In genomic region chr17:41772218-41772585, GRCh38 we compare ENCODE assay signal across 10 cellular contexts. TPM values are rescaled to one million over a fixed set of nuclear protein-coding genes. Genes with fewer than 3 reads are reported as not detected.
DNase-seq lines count a peak whose midpoint lies in the region; ATAC-seq and TF ChIP-seq lines count a peak whose summit lies in the region.
"Had no signal": no experiment of that assay in that cellular context is flagged by ENCODE, and none has a peak within 500 bp of the region (broad histone marks: within the 10 kb centered on the region; RNA-seq: fewer than 3 reads in every experiment).

No MANE protein-coding gene starts in this region.

- H3K4me3 Mint-ChIP-seq in glutamatergic neuron (ENCODE audit: unreplicated experiment): no peak overlapping the region
- no peak overlapping the region for H3K4me3 Mint-ChIP-seq in progenitor cell of endocrine pancreas (ENCODE audit: low read depth)
- H3K4me3 Mint-ChIP-seq in HFFc6: no peak overlapping the region
- H3K4me3 Mint-ChIP-seq: stimulated activated naive CD8-positive, alpha-beta T cell treated with anti-CD3 and anti-CD28 coated beads, Interleukin-15, Interleukin-2, amounts not matched to agents 100 ng/mL and 50 ng/mL, for 24 hours had no signal

- peaks cover 23% of the 10 kb centered on the region for H3K9me3 Mint-ChIP-seq in glutamatergic neuron (ENCODE audit: unreplicated experiment)
- no peaks in the 10 kb centered on the region for H3K9me3 Mint-ChIP-seq in progenitor cell of endocrine pancreas (ENCODE audit: low read depth)
- no peaks in the 10 kb centered on the region for H3K9me3 Mint-ChIP-seq in HFFc6
- H3K9me3 Mint-ChIP-seq: stimulated activated naive CD8-positive, alpha-beta T cell treated with anti-CD3 and anti-CD28 coated beads, Interleukin-15, Interleukin-2, amounts not matched to agents 100 ng/mL and 50 ng/mL, for 24 hours had no signal

- TF ChIP-seq CTCF in glutamatergic neuron (IDR thresholded peaks at IDR 0.05; ENCODE audit: partially characterized antibody, unreplicated experiment): no peak
- TF ChIP-seq CTCF in progenitor cell of endocrine pancreas (IDR thresholded peaks at IDR 0.05; ENCODE audit: unreplicated experiment): no peak
- no peak for TF ChIP-seq CTCF in HFFc6 (IDR thresholded peaks at IDR 0.05)

- H3K27ac Mint-ChIP-seq in glutamatergic neuron (ENCODE audit: unreplicated experiment): peak overlapping the region; percentile 86
- peak overlapping the region; percentile 93 for H3K27ac Mint-ChIP-seq in progenitor cell of endocrine pancreas
- no peak overlapping the region for H3K27ac Mint-ChIP-seq in HFFc6

- H3K4me1 Mint-ChIP-seq in glutamatergic neuron (ENCODE audit: low read depth, unreplicated experiment) (peaks cover 35% of the 10 kb centered on the region), progenitor cell of endocrine pancreas (ENCODE audit: low read depth) (peaks cover 21% of the 10 kb centered on the region), HFFc6 (ENCODE audit: low read depth) (peaks cover 24% of the 10 kb centered on the region)

- ATAC-seq in HG02610 (IDR thresholded peaks at IDR 0.05; ENCODE audit: unreplicated experiment): no peak

- H3K27me3 Mint-ChIP-seq in glutamatergic neuron (ENCODE audit: unreplicated experiment) (peaks cover 23% of the 10 kb centered on the region), progenitor cell of endocrine pancreas (no peaks in the 10 kb centered on the region), HFFc6 (ENCODE audit: insufficient read depth) (peaks cover 2% of the 10 kb centered on the region; the same call in 1 of the 2 replicates)
- H3K27me3 Mint-ChIP-seq: stimulated activated naive CD8-positive, alpha-beta T cell treated with anti-CD3 and anti-CD28 coated beads, Interleukin-15, Interleukin-2, amounts not matched to agents 100 ng/mL and 50 ng/mL, for 24 hours had no signal

- H3K36me3 Mint-ChIP-seq in glutamatergic neuron (ENCODE audit: unreplicated experiment): peaks cover 5% of the 10 kb centered on the region
- peaks cover 13% of the 10 kb centered on the region for H3K36me3 Mint-ChIP-seq in progenitor cell of endocrine pancreas (ENCODE audit: insufficient read depth)
- H3K36me3 Mint-ChIP-seq in HFFc6 (ENCODE audit: low read depth): no peaks in the 10 kb centered on the region

- DNase-seq in ELF-1 (ENCODE audit: low read depth, low spot score) (peak; percentile 88), NCI-H526 (lab: John Stamatoyannopoulos, UW) (peak; percentile 52 to 87), glutamatergic neuron (no peak), progenitor cell of endocrine pancreas (ENCODE audit: low spot score, unreplicated experiment) (peak; percentile 34), HFFc6 (no peak), NCI-H1092 (lab: John Stamatoyannopoulos, UW) (no peak), CD1c-positive myeloid dendritic cell (ENCODE audit: extremely low spot score) (no peak)
- DNase-seq: activated CD4-positive, alpha-beta T cell treated with anti-CD3 and anti-CD28 coated beads for 4 hours had no signal

RNA-seq across cellular contexts. Expression of gene JUP, which starts 14.3 kb away (rescaled TPM):
- total RNA-seq in glutamatergic neuron (ENCODE audit: unreplicated experiment): 252 TPM
- 195 and 199 TPM in 2 replicates for total RNA-seq in progenitor cell of endocrine pancreas
- 1 to 10 TPM; 1.5 to 9.1 (median 1.9) TPM for total RNA-seq in HFFc6 (2021; fragmentation: NEBNext Ultra II Directional; extraction: Animal tissue kit (Norgen Biotek cat#: 25700))

RNA-seq across cellular contexts. Expression of gene HAP1, which starts 37.8 kb away (rescaled TPM):
- 0.76 TPM for total RNA-seq in glutamatergic neuron (ENCODE audit: unreplicated experiment)
- 13.7 and 14.9 TPM in 2 replicates for total RNA-seq in progenitor cell of endocrine pancreas
- under 1 TPM in 2 of 6 experiments, not detected in 4; 0.09 to 0.12 TPM for total RNA-seq in HFFc6 (2021; fragmentation: NEBNext Ultra II Directional; extraction: Animal tissue kit (Norgen Biotek cat#: 25700))

RNA-seq across cellular contexts. Expression of gene P3H4, which starts 39.5 kb away (rescaled TPM):
- total RNA-seq in glutamatergic neuron (ENCODE audit: unreplicated experiment) (5.6 TPM), progenitor cell of endocrine pancreas (30.4 and 31.7 TPM in 2 replicates)
- 10 to 100 TPM; 48.8 to 75.5 (median 50.3) TPM for total RNA-seq in HFFc6 (2021; fragmentation: NEBNext Ultra II Directional; extraction: Animal tissue kit (Norgen Biotek cat#: 25700))

RNA-seq across cellular contexts. Expression of gene FKBP10, which starts 40.6 kb away (rescaled TPM):
- total RNA-seq in glutamatergic neuron (ENCODE audit: unreplicated experiment) (28.5 TPM), progenitor cell of endocrine pancreas (154 and 155 TPM in 2 replicates)
- total RNA-seq in HFFc6 (2021; fragmentation: NEBNext Ultra II Directional; extraction: Animal tissue kit (Norgen Biotek cat#: 25700)): 100 to 1,000 TPM; 417 to 500 (median 442) TPM

Comparison
In these comparisons a context has a peak if more than half of its experiments do, and no peak if none do; other contexts are left out.
1. DNase-seq: peak in ELF-1 (single experiment), NCI-H526 (2 of 2) and progenitor cell of endocrine pancreas (single experiment); none in glutamatergic neuron (single experiment), HFFc6 (single experiment), NCI-H1092 (single experiment) and CD1c-positive myeloid dendritic cell (single experiment).
2. RNA of gene JUP, which starts 14.3 kb away (total RNA-seq): 252 TPM in glutamatergic neuron (single experiment) and 195 to 199 TPM in progenitor cell of endocrine pancreas; 1.5 to 9.1 TPM in HFFc6; every median in the first group is over 10 times any median in the second.